In the genomic region with DNA sequence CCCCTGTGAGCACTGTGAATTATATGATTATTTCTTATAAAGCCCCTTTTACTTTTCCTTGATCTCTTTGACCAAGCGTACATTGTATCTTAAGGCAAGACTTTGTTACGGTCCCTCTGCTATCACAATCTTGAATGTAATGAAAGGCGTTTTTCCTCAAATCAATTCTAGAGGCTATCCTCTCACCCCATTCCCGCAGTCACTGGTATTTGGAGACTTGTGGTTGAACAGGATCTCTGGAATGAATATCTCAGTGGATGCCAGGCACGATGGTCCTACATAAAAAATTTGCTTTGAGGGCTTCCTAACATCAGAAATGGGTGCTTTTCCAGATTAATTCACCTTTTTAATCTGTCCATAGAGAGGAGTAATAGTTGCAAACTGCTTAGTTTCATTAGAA, we compare ENCODE assay signal across 17 cellular contexts.
"Had no signal": no experiment of that assay in that cellular context is flagged by ENCODE, and none has a peak within 500 bp of the region (broad histone marks: within the 10 kb centered on the region; RNA-seq: fewer than 3 reads in every experiment).

No MANE protein-coding gene starts in this region.

- H3K4me3 ChIP-seq: coronary artery, heart right ventricle, skin epidermis, tibial nerve, uterus had no signal

- DNase-seq: activated B cell treated with CpG ODN at 0.5 μM for 24 hours; activated CD4-positive, alpha-beta memory T cell treated with anti-CD3 and anti-CD28 coated beads, Interleukin-2, amount 10 ng/mL, durations not matched to agents 7 days and 5 days; activated CD4-positive, alpha-beta T cell treated with anti-CD3 and anti-CD28 coated beads for 4 hours; activated CD8-positive, alpha-beta memory T cell treated with anti-CD3 and anti-CD28 coated beads, Interleukin-2, amount 10 ng/mL, durations not matched to agents 7 days and 5 days; activated naive CD4-positive, alpha-beta T cell treated with anti-CD3 and anti-CD28 coated beads for 36 hours; brain microvascular endothelial cell; heart right ventricle; posterior cingulate gyrus; T-cell; uterus had no signal

- H3K36me3 ChIP-seq: brain microvascular endothelial cell, heart right ventricle, tibial nerve, uterus had no signal

- H3K27ac Mint-ChIP-seq: activated B cell treated with CpG ODN at 0.5 μM for 24 hours; activated CD4-positive, alpha-beta memory T cell treated with anti-CD3 and anti-CD28 coated beads, Interleukin-2, amount 10 ng/mL, durations not matched to agents 7 days and 5 days; activated CD8-positive, alpha-beta memory T cell treated with anti-CD3 and anti-CD28 coated beads, Interleukin-2, amount 10 ng/mL, durations not matched to agents 7 days and 5 days; activated naive CD4-positive, alpha-beta T cell treated with anti-CD3 and anti-CD28 coated beads for 36 hours; activated T-helper 2 cell treated with anti-CD3 and anti-CD28 coated beads, Interferon-gamma antibody, Interleukin-2, Interleukin-4, amounts not matched to agents 10 μg/mL and 5 μg/mL and 100 μg/mL, durations not matched to agents 14 hours and 24 hours and 36 hours; nephron; stimulated activated naive CD8-positive, alpha-beta T cell treated with anti-CD3 and anti-CD28 coated beads, Interleukin-15, Interleukin-2, amounts not matched to agents 100 ng/mL and 50 ng/mL, for 24 hours; T-cell had no signal

- H3K27me3 Mint-ChIP-seq: activated B cell treated with CpG ODN at 0.5 μM for 24 hours; activated CD4-positive, alpha-beta memory T cell treated with anti-CD3 and anti-CD28 coated beads, Interleukin-2, amount 10 ng/mL, durations not matched to agents 7 days and 5 days; activated CD8-positive, alpha-beta memory T cell treated with anti-CD3 and anti-CD28 coated beads, Interleukin-2, amount 10 ng/mL, durations not matched to agents 7 days and 5 days; central memory CD8-positive, alpha-beta T cell; T-cell had no signal

- H3K27me3 ChIP-seq: brain microvascular endothelial cell, heart right ventricle, tibial nerve, uterus had no signal

- H3K4me1 ChIP-seq: heart right ventricle, tibial nerve, uterus had no signal

- H3K9me3 Mint-ChIP-seq: activated B cell treated with CpG ODN at 0.5 μM for 24 hours; activated CD4-positive, alpha-beta memory T cell treated with anti-CD3 and anti-CD28 coated beads, Interleukin-2, amount 10 ng/mL, durations not matched to agents 7 days and 5 days; activated T-helper 2 cell treated with anti-CD3 and anti-CD28 coated beads, Interferon-gamma antibody, Interleukin-2, Interleukin-4, amounts not matched to agents 10 μg/mL and 5 μg/mL and 100 μg/mL, durations not matched to agents 14 hours and 24 hours and 36 hours; central memory CD8-positive, alpha-beta T cell; nephron had no signal

- H3K4me3 Mint-ChIP-seq: activated B cell treated with CpG ODN at 0.5 μM for 24 hours; activated CD4-positive, alpha-beta memory T cell treated with anti-CD3 and anti-CD28 coated beads, Interleukin-2, amount 10 ng/mL, durations not matched to agents 7 days and 5 days; activated CD8-positive, alpha-beta memory T cell treated with anti-CD3 and anti-CD28 coated beads, Interleukin-2, amount 10 ng/mL, durations not matched to agents 7 days and 5 days; activated naive CD4-positive, alpha-beta T cell treated with anti-CD3 and anti-CD28 coated beads for 36 hours; central memory CD8-positive, alpha-beta T cell; nephron; stimulated activated naive CD8-positive, alpha-beta T cell treated with anti-CD3 and anti-CD28 coated beads, Interleukin-15, Interleukin-2, amounts not matched to agents 100 ng/mL and 50 ng/mL, for 24 hours; T-cell had no signal

- H3K36me3 Mint-ChIP-seq: activated CD8-positive, alpha-beta memory T cell treated with anti-CD3 and anti-CD28 coated beads, Interleukin-2, amount 10 ng/mL, durations not matched to agents 7 days and 5 days; T-cell had no signal

- H3K27ac ChIP-seq: brain microvascular endothelial cell, coronary artery, heart right ventricle, skin epidermis, tibial nerve, uterus had no signal

- H3K9me3 ChIP-seq: heart right ventricle, tibial nerve, uterus had no signal

- H3K4me1 Mint-ChIP-seq: activated B cell treated with CpG ODN at 0.5 μM for 24 hours; activated CD4-positive, alpha-beta memory T cell treated with anti-CD3 and anti-CD28 coated beads, Interleukin-2, amount 10 ng/mL, durations not matched to agents 7 days and 5 days; activated CD8-positive, alpha-beta memory T cell treated with anti-CD3 and anti-CD28 coated beads, Interleukin-2, amount 10 ng/mL, durations not matched to agents 7 days and 5 days; central memory CD8-positive, alpha-beta T cell; nephron; T-cell had no signal

- ATAC-seq: activated CD8-positive, alpha-beta memory T cell treated with anti-CD3 and anti-CD28 coated beads, Interleukin-2, amount 10 ng/mL, durations not matched to agents 7 days and 5 days; heart right ventricle; T-cell had no signal
